Comparison of ENCODE assay signal across 15 cellular contexts in genomic region chr10:73228247-73228646, GRCh38.
"Had no signal": no experiment of that assay in that cellular context is flagged by ENCODE, and none has a peak within 500 bp of the region (broad histone marks: within the 10 kb centered on the region; RNA-seq: fewer than 3 reads in every experiment).

No MANE protein-coding gene starts in this region.

- H3K9me3 Mint-ChIP-seq: activated CD4-positive, alpha-beta memory T cell treated with anti-CD3 and anti-CD28 coated beads, Interleukin-2, amount 10 ng/mL, durations not matched to agents 7 days and 5 days; activated naive CD8-positive, alpha-beta T cell treated with anti-CD3 and anti-CD28 coated beads, Interleukin-2, amount 50 U/mL, for 24 hours; naive B cell had no signal

- DNase-seq: activated CD4-positive, alpha-beta memory T cell treated with anti-CD3 and anti-CD28 coated beads, Interleukin-2, amount 10 ng/mL, durations not matched to agents 7 days and 5 days; activated CD4-positive, alpha-beta T cell treated with anti-CD3 and anti-CD28 coated beads for 1 hour; activated naive CD4-positive, alpha-beta T cell treated with Interleukin-2 at 50 U/mL for 16 hours; activated naive CD8-positive, alpha-beta T cell treated with anti-CD3 and anti-CD28 coated beads, Interleukin-2, amount 50 U/mL, for 24 hours; caudate nucleus; cortex of kidney; effector memory CD4-positive, alpha-beta T cell; left colon; naive B cell; retina; stimulated activated CD4-positive, alpha-beta T cell treated with anti-CD3 and anti-CD28 coated beads, Interleukin-15, amount 100 ng/mL, for 24 hours; stimulated activated CD4-positive, alpha-beta T cell treated with anti-CD3 and anti-CD28 coated beads, Interleukin-4, amount 100 ng/mL, for 24 hours; T-helper 17 cell; thyroid gland; uterus had no signal

- ATAC-seq: activated naive CD8-positive, alpha-beta T cell treated with anti-CD3 and anti-CD28 coated beads, Interleukin-2, amount 50 U/mL, for 24 hours; left colon; T-helper 17 cell had no signal

- H3K27me3 Mint-ChIP-seq: activated CD4-positive, alpha-beta memory T cell treated with anti-CD3 and anti-CD28 coated beads, Interleukin-2, amount 10 ng/mL, durations not matched to agents 7 days and 5 days; activated naive CD8-positive, alpha-beta T cell treated with anti-CD3 and anti-CD28 coated beads, Interleukin-2, amount 50 U/mL, for 24 hours; naive B cell; T-helper 17 cell had no signal

- H3K27ac ChIP-seq: thyroid gland, uterus had no signal

- H3K4me1 Mint-ChIP-seq: activated CD4-positive, alpha-beta memory T cell treated with anti-CD3 and anti-CD28 coated beads, Interleukin-2, amount 10 ng/mL, durations not matched to agents 7 days and 5 days; activated naive CD8-positive, alpha-beta T cell treated with anti-CD3 and anti-CD28 coated beads, Interleukin-2, amount 50 U/mL, for 24 hours; T-helper 17 cell had no signal

- H3K4me3 Mint-ChIP-seq: activated CD4-positive, alpha-beta memory T cell treated with anti-CD3 and anti-CD28 coated beads, Interleukin-2, amount 10 ng/mL, durations not matched to agents 7 days and 5 days; activated naive CD8-positive, alpha-beta T cell treated with anti-CD3 and anti-CD28 coated beads, Interleukin-2, amount 50 U/mL, for 24 hours; naive B cell; T-helper 17 cell had no signal

- H3K9me3 ChIP-seq: thyroid gland, uterus had no signal

- H3K4me3 ChIP-seq: thyroid gland, uterus had no signal

- H3K27ac Mint-ChIP-seq: activated CD4-positive, alpha-beta memory T cell treated with anti-CD3 and anti-CD28 coated beads, Interleukin-2, amount 10 ng/mL, durations not matched to agents 7 days and 5 days; activated naive CD8-positive, alpha-beta T cell treated with anti-CD3 and anti-CD28 coated beads, Interleukin-2, amount 50 U/mL, for 24 hours had no signal

- H3K27me3 ChIP-seq: thyroid gland, uterus had no signal
